In the genomic region with DNA sequence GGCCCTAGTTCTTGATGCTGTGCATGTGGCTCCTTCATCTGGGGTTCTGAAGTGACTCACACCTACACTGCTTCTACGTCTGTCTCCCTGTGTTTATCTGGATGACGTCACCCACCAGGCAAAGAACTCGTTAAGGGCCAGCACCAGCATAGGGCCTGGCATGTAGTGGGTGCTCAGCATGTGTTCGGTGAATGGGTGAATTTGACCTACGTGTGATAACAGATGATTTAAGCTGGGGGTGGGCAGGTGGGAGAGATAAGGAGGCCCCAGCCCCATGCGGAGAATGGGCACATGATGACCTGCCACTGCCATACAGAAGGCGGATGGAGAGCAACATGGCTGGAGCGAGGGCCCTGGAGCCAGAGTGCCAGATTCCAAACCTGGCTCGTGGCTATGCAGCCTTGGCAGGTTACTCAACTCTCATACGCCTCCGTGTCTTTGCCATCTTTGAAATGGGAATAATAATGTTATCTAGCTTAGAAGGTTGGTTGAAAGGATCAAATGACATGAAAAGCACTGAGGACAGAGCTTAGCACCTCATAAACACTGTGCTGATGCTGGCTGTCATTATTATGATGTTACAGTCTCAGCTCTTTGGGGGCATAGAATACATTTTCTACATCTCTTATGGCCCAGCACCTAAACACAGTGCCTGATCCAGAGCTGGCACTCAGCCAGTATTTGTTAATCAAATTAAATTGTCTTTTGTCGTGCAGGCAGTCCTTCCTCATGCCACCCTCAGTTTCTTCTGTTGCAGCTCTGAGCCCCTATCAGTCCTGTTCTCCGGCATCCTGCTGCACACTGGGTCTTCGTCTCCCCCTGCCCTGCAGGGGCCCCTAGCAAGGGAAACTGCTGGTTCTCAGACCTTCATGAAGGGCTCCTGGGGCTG, we compare ENCODE assay signal across 1 cellular context.
TF ChIP-seq lines count a peak whose summit lies in the region.

No MANE protein-coding gene starts in this region.

TF ChIP-seq in HEK293, 187 proteins besides CTCF, POLR2A, EP300 and RAD21 (continued from another document and continues in another):
- TF ChIP-seq, protein P1, sequence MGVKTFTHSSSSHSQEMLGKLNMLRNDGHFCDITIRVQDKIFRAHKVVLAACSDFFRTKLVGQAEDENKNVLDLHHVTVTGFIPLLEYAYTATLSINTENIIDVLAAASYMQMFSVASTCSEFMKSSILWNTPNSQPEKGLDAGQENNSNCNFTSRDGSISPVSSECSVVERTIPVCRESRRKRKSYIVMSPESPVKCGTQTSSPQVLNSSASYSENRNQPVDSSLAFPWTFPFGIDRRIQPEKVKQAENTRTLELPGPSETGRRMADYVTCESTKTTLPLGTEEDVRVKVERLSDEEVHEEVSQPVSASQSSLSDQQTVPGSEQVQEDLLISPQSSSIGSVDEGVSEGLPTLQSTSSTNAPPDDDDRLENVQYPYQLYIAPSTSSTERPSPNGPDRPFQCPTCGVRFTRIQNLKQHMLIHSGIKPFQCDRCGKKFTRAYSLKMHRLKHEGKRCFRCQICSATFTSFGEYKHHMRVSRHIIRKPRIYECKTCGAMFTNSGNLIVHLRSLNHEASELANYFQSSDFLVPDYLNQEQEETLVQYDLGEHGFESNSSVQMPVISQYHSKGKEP (tag by site-specific recombination; IDR thresholded peaks at IDR 0.05), result 0 out of 2 replicates have a peak, but pooled peaks have one; percentile 43
- TF ChIP-seq, protein P2, sequence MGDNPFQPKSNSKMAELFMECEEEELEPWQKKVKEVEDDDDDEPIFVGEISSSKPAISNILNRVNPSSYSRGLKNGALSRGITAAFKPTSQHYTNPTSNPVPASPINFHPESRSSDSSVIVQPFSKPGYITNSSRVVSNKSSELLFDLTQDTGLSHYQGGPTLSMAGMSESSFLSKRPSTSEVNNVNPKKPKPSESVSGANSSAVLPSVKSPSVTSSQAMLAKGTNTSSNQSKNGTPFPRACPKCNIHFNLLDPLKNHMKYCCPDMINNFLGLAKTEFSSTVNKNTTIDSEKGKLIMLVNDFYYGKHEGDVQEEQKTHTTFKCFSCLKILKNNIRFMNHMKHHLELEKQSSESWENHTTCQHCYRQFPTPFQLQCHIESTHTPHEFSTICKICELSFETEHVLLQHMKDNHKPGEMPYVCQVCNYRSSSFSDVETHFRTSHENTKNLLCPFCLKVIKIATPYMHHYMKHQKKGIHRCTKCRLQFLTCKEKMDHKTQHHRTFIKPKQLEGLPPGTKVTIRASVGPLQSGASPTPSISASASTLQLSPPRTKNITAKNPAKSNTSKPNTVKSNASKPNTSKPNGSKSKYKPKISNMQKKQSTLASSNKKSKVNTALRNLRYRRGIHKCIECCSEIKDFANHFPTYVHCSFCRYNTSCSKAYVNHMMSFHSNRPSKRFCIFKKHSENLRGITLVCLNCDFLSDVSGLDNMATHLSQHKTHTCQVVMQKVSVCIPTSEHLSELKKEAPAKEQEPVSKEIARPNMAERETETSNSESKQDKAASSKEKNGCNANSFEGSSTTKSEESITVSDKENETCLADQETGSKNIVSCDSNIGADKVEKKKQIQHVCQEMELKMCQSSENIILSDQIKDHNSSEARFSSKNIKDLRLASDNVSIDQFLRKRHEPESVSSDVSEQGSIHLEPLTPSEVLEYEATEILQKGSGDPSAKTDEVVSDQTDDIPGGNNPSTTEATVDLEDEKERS (tag by site-specific recombination; IDR thresholded peaks at IDR 0.05), result no peak; the same call in 1 of the 2 replicates
- no peak for TF ChIP-seq ZNF174 (tag by site-specific recombination; IDR thresholded peaks at IDR 0.05)
- TF ChIP-seq ZNF10 (tag by site-specific recombination; IDR thresholded peaks at IDR 0.05), result peak; percentile 74
- peak; percentile 76 for TF ChIP-seq IKZF3 (tag by site-specific recombination; IDR thresholded peaks at IDR 0.05)
- TF ChIP-seq SETDB1 (IDR thresholded peaks at IDR 0.05; ENCODE audit: insufficient read length, low read length), result no peak
- TF ChIP-seq ZSCAN23 (tag by site-specific recombination; IDR thresholded peaks at IDR 0.05), result no peak
- TF ChIP-seq, protein P3, sequence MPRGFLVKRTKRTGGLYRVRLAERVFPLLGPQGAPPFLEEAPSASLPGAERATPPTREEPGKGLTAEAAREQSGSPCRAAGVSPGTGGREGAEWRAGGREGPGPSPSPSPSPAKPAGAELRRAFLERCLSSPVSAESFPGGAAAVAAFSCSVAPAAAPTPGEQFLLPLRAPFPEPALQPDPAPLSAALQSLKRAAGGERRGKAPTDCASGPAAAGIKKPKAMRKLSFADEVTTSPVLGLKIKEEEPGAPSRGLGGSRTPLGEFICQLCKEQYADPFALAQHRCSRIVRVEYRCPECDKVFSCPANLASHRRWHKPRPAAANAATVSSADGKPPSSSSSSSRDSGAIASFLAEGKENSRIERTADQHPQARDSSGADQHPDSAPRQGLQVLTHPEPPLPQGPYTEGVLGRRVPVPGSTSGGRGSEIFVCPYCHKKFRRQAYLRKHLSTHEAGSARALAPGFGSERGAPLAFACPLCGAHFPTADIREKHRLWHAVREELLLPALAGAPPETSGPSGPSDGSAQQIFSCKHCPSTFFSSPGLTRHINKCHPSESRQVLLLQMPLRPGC (tag by site-specific recombination; IDR thresholded peaks at IDR 0.05), result peak; percentile 82
- TF ChIP-seq ZNF280C (tag by site-specific recombination; IDR thresholded peaks at IDR 0.05), result no peak
- TF ChIP-seq PATZ1 (tag by site-specific recombination; IDR thresholded peaks at IDR 0.05), result peak; percentile 84
- TF ChIP-seq, protein P4, sequence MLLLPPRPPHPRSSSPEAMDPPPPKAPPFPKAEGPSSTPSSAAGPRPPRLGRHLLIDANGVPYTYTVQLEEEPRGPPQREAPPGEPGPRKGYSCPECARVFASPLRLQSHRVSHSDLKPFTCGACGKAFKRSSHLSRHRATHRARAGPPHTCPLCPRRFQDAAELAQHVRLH (tag by site-specific recombination; IDR thresholded peaks at IDR 0.05), result peak; percentile 46
- TF ChIP-seq SP7 (tag by site-specific recombination; IDR thresholded peaks at IDR 0.05), result peak; percentile 96
- TF ChIP-seq, protein P5, sequence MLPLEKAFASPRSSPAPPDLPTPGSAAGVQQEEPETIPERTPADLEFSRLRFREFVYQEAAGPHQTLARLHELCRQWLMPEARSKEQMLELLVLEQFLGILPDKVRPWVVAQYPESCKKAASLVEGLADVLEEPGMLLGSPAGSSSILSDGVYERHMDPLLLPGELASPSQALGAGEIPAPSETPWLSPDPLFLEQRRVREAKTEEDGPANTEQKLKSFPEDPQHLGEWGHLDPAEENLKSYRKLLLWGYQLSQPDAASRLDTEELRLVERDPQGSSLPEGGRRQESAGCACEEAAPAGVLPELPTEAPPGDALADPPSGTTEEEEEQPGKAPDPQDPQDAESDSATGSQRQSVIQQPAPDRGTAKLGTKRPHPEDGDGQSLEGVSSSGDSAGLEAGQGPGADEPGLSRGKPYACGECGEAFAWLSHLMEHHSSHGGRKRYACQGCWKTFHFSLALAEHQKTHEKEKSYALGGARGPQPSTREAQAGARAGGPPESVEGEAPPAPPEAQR (tag by site-specific recombination; IDR thresholded peaks at IDR 0.05), result 0 out of 2 replicates have a peak, but pooled peaks have one; percentile 58
- peak; percentile 35; the same call in 1 of the 2 replicates for TF ChIP-seq ZNF621 (tag by site-specific recombination; IDR thresholded peaks at IDR 0.05)
- peak; percentile 65 for TF ChIP-seq PRDM4 (tag by site-specific recombination; IDR thresholded peaks at IDR 0.05)
- TF ChIP-seq WT1 (tag by site-specific recombination; IDR thresholded peaks at IDR 0.05), result 0 out of 2 replicates have a peak, but pooled peaks have one; percentile 24
- no peak for TF ChIP-seq ZNF791 (tag by site-specific recombination; IDR thresholded peaks at IDR 0.05)
- TF ChIP-seq SCRT2 (tag by site-specific recombination; IDR thresholded peaks at IDR 0.05), result peak; percentile 65; the same call in 1 of the 2 replicates
- TF ChIP-seq, protein P6, sequence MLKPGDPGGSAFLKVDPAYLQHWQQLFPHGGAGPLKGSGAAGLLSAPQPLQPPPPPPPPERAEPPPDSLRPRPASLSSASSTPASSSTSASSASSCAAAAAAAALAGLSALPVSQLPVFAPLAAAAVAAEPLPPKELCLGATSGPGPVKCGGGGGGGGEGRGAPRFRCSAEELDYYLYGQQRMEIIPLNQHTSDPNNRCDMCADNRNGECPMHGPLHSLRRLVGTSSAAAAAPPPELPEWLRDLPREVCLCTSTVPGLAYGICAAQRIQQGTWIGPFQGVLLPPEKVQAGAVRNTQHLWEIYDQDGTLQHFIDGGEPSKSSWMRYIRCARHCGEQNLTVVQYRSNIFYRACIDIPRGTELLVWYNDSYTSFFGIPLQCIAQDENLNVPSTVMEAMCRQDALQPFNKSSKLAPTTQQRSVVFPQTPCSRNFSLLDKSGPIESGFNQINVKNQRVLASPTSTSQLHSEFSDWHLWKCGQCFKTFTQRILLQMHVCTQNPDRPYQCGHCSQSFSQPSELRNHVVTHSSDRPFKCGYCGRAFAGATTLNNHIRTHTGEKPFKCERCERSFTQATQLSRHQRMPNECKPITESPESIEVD (tag by site-specific recombination; IDR thresholded peaks at IDR 0.05), result no peak
- peak; percentile 86 for TF ChIP-seq ZBTB17 (tag by site-specific recombination; IDR thresholded peaks at IDR 0.05)
- TF ChIP-seq ZFP37 (tag by site-specific recombination; IDR thresholded peaks at IDR 0.05), result peak; percentile 88
- TF ChIP-seq ZBTB6 (tag by site-specific recombination; IDR thresholded peaks at IDR 0.05), result peak; percentile 64; the same call in 1 of the 2 replicates
- peak; percentile 81 for TF ChIP-seq ZBTB10 (tag by site-specific recombination; IDR thresholded peaks at IDR 0.05)
- TF ChIP-seq ZNF626 (tag by site-specific recombination; IDR thresholded peaks at IDR 0.05), result no peak
